In genomic region chr2:74498500-74499268, GRCh38 we compare ENCODE assay signal across 2 cellular contexts.
TF ChIP-seq lines count a peak whose summit lies in the region.

No MANE protein-coding gene starts in this region.

TF ChIP-seq in H1, 55 proteins besides CTCF, POLR2A, EP300 and RAD21:
- TF ChIP-seq, protein P1, sequence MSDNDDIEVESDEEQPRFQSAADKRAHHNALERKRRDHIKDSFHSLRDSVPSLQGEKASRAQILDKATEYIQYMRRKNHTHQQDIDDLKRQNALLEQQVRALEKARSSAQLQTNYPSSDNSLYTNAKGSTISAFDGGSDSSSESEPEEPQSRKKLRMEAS (IDR thresholded peaks at IDR 0.05) = peak; percentile 87
- peak; percentile 46 for TF ChIP-seq ASH2L (IDR thresholded peaks at IDR 0.05; ENCODE audit: low read length)
- peak; percentile 17 for TF ChIP-seq TAF7 (optimal IDR thresholded peaks at IDR 0.05; ENCODE audit: borderline replicate concordance, low read depth, low read length)
- TF ChIP-seq BACH1 (IDR thresholded peaks at IDR 0.05; ENCODE audit: low read length) = peak; percentile 93
- no peak for TF ChIP-seq SP1 (IDR thresholded peaks at IDR 0.05; ENCODE audit: low read depth, low read length)
- TF ChIP-seq POLR2AphosphoS5 (IDR thresholded peaks at IDR 0.05; ENCODE audit: low read depth, low read length) = 0 out of 2 replicates have a peak, but pooled peaks have one; percentile 22
- TF ChIP-seq TBP (IDR thresholded peaks at IDR 0.05; ENCODE audit: low read depth, low read length) = no peak
- no peak for TF ChIP-seq PHF8 (conservative IDR thresholded peaks at IDR 0.05; ENCODE audit: low read depth, low read length)
- TF ChIP-seq CTBP2 (IDR thresholded peaks at IDR 0.05; ENCODE audit: borderline replicate concordance, insufficient read depth, insufficient read length, low read length) = peak; percentile 53
- peak; percentile 64 for TF ChIP-seq KDM4A (IDR thresholded peaks at IDR 0.05; ENCODE audit: low read depth, low read length, severe bottlenecking)
- TF ChIP-seq RNF2 (IDR thresholded peaks at IDR 0.05; ENCODE audit: borderline replicate concordance, low read depth, low read length, missing control alignments, poor library complexity, severe bottlenecking) = peak; percentile 71
- TF ChIP-seq CHD2 (IDR thresholded peaks at IDR 0.05; ENCODE audit: low read length) = peak; percentile 52
- peak; percentile 78 for TF ChIP-seq E2F6 (IDR thresholded peaks at IDR 0.05)
- TF ChIP-seq EZH2 (IDR thresholded peaks at IDR 0.05; ENCODE audit: low read depth, low read length, severe bottlenecking) = no peak
- no peak for TF ChIP-seq SRF (IDR thresholded peaks at IDR 0.05; ENCODE audit: low read depth, low read length)

TF ChIP-seq in neural cell, 6 proteins besides CTCF, POLR2A, EP300 and RAD21:
- no peak for TF ChIP-seq SMC3 (conservative IDR thresholded peaks at IDR 0.05; ENCODE audit: poor library complexity)
- TF ChIP-seq MXI1 (conservative IDR thresholded peaks at IDR 0.05; ENCODE audit: poor library complexity, severe bottlenecking) = no peak
- no peak for TF ChIP-seq POLR2AphosphoS5 (IDR thresholded peaks at IDR 0.05)
- no peak for TF ChIP-seq REST (IDR thresholded peaks at IDR 0.05; ENCODE audit: borderline replicate concordance)
- TF ChIP-seq TAF1 (IDR thresholded peaks at IDR 0.05; ENCODE audit: low read depth) = no peak
- TF ChIP-seq EZH2 (IDR thresholded peaks at IDR 0.05; ENCODE audit: borderline replicate concordance, insufficient read depth, low read length, poor library complexity, severe bottlenecking) = no peak
TF ChIP-seq in neural cell: peak in this region for 0.
